25 cellular contexts compared by ENCODE assay signal in the genomic region with DNA sequence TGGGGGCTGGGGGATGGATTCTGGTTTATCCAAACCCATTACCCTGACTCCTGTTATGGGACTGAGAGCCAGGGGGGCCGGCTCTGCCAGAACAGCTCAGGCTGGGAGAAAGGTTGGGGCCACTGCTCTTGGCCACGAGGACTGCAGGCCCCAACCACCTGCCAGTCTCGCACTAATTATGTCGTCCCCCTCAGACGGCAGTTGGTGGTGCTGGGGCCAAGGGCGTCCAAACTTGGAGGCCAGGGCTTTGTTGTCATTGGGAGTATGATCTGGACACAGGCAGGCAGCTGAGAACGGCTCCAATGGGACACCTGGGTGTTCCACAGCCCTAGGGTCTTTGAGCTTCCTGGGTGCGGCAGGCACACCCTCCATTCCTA. TPM values are rescaled to one million over a fixed set of nuclear protein-coding genes. Genes with fewer than 3 reads are reported as not detected.
"Had no signal": no experiment of that assay in that cellular context is flagged by ENCODE, and none has a peak within 500 bp of the region (broad histone marks: within the 10 kb centered on the region; RNA-seq: fewer than 3 reads in every experiment).

No MANE protein-coding gene starts in this region.

- H3K27ac Mint-ChIP-seq: immature natural killer cell, nephron progenitor cell had no signal

- H3K4me3 Mint-ChIP-seq: central memory CD8-positive, alpha-beta T cell; immature natural killer cell; nephron progenitor cell; stimulated activated memory B cell treated with anti-CD40 and anti-IgM and Interleukin-4, amounts not matched to agents 10 μg/mL and 1 μg/mL and 100 μg/mL, for 72 hours had no signal

- H3K27ac ChIP-seq: dorsolateral prefrontal cortex had no signal

- H3K9me3 Mint-ChIP-seq: central memory CD8-positive, alpha-beta T cell had no signal

- H3K36me3 ChIP-seq: brain microvascular endothelial cell, upper lobe of left lung had no signal

- H3K4me1 Mint-ChIP-seq: central memory CD8-positive, alpha-beta T cell; immature natural killer cell had no signal

- H3K27me3 ChIP-seq: brain microvascular endothelial cell, testis, upper lobe of left lung had no signal

- H3K36me3 Mint-ChIP-seq: stimulated activated memory B cell treated with anti-CD40 and anti-IgM and Interleukin-4, amounts not matched to agents 10 μg/mL and 1 μg/mL and 100 μg/mL, for 72 hours had no signal

- ATAC-seq: stimulated activated memory B cell treated with anti-CD40 and anti-IgM and Interleukin-4, amounts not matched to agents 10 μg/mL and 1 μg/mL and 100 μg/mL, for 72 hours had no signal

- DNase-seq: activated CD4-positive, alpha-beta T cell treated with anti-CD3 and anti-CD28 coated beads for 1 hour; activated CD4-positive, alpha-beta T cell treated with anti-CD3 and anti-CD28 coated beads, Interleukin-2, amount 50 U/mL, for 1 hour; activated gamma-delta T cell; activated naive CD4-positive, alpha-beta T cell treated with anti-CD3 and anti-CD28 coated beads, Interleukin-2, amount 50 U/mL, for 16 hours; activated T-cell treated with anti-CD3 and anti-CD28 coated beads for 4 hours; brain microvascular endothelial cell; immature natural killer cell; kidney glomerular epithelial cell; nephron progenitor cell; occipital lobe; small intestine; stimulated activated CD4-positive, alpha-beta T cell treated with anti-CD3 and anti-CD28 coated beads, Interleukin-2, amount 100 ng/mL, for 24 hours; T-helper 9 cell had no signal

- H3K4me3 ChIP-seq: dorsolateral prefrontal cortex, testis, upper lobe of left lung had no signal

- H3K9me3 ChIP-seq: testis, upper lobe of left lung had no signal

- H3K27me3 Mint-ChIP-seq: stimulated activated memory B cell treated with anti-CD40 and anti-IgM and Interleukin-4, amounts not matched to agents 10 μg/mL and 1 μg/mL and 100 μg/mL, for 72 hours had no signal

RNA-seq across cellular contexts. Expression of a gene that starts 34.7 kb away (rescaled TPM):
- total RNA-seq: activated CD8-positive, alpha-beta memory T cell treated with anti-CD3 and anti-CD28 coated beads for 36 hours; aorta; fibroblast of villous mesenchyme; left ventricle myocardium superior; occipital lobe; sciatic nerve; SK-MEL-5; T-helper 1 cell treated with Interleukin-12 subunit alpha and Interleukin-12 subunit beta and Interleukin-4 antibody, amounts not matched to agents 30 ng/mL and 1 ng/mL, for 36 hours; testis had no signal
